ENCODE assay signal across 21 cellular contexts in the genomic region with DNA sequence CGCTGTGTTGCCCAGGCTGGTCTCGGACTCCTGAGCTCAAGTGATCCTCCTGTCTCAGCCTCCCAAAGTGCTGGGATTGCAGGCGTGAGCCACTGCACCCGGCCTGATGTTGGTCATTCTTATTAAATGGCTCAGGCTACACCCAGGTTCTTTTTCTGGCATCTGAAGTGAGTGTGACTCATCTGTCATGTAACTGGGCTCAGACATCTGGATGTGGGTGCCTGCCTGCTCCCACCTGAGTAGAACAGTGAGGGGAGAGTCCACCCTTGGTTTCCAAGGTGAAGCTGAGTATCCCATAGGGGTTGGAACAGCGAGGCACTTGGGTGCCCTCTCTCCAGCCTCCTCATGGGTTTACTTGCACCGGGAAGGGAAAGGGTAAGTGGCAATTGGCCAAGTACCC. TPM values are rescaled to one million over a fixed set of nuclear protein-coding genes. Genes with fewer than 3 reads are reported as not detected.
DNase-seq lines count a peak whose midpoint lies in the region; ATAC-seq, FAIRE-seq and TF ChIP-seq lines count a peak whose summit lies in the region.
"Had no signal": no experiment of that assay in that cellular context is flagged by ENCODE, and none has a peak within 500 bp of the region (broad histone marks: within the 10 kb centered on the region; RNA-seq: fewer than 3 reads in every experiment).

No MANE protein-coding gene starts in this region.

- H3K27me3 Mint-ChIP-seq in activated naive CD4-positive, alpha-beta T cell treated with anti-CD3 and anti-CD28 coated beads, Interleukin-2, amount 10 ng/mL, durations not matched to agents 7 days and 5 days: peaks cover 69% of the 10 kb centered on the region

- H3K4me3 ChIP-seq in RWPE2 (ENCODE audit: severe bottlenecking): no peak overlapping the region
- H3K4me3 ChIP-seq: HAP-1, PC-9 had no signal

- FAIRE-seq in HTR-8/SVneo (lab: Jason Lieb, UNC): no peak
- FAIRE-seq: GM12892 had no signal

- CTCF ChIA-PET in activated naive CD4-positive, alpha-beta T cell treated with anti-CD3 and anti-CD28 coated beads, Interleukin-2, amount 10 ng/mL, durations not matched to agents 7 days and 5 days (lab: Charles Lee): no interaction called here

- H3K27me3 ChIP-seq in RWPE2 (ENCODE audit: insufficient read depth, poor library complexity, severe bottlenecking) (no peaks in the 10 kb centered on the region), foreskin keratinocyte (no peaks in the 10 kb centered on the region)

- H3K36me3 ChIP-seq in RWPE2 (ENCODE audit: low read depth): no peaks in the 10 kb centered on the region
- H3K36me3 ChIP-seq: HAP-1 had no signal

- H3K36me3 Mint-ChIP-seq in activated naive CD4-positive, alpha-beta T cell treated with anti-CD3 and anti-CD28 coated beads, Interleukin-2, amount 10 ng/mL, durations not matched to agents 7 days and 5 days: no peaks in the 10 kb centered on the region
- H3K36me3 Mint-ChIP-seq: CD4-positive, CD25-positive, alpha-beta regulatory T cell had no signal

- H3K4me1 Mint-ChIP-seq in activated naive CD4-positive, alpha-beta T cell treated with anti-CD3 and anti-CD28 coated beads, Interleukin-2, amount 10 ng/mL, durations not matched to agents 7 days and 5 days: no peaks in the 10 kb centered on the region
- H3K4me1 Mint-ChIP-seq: CD4-positive, CD25-positive, alpha-beta regulatory T cell had no signal

- TF ChIP-seq CTCF in RWPE2 (IDR thresholded peaks at IDR 0.05; ENCODE audit: poor library complexity, severe bottlenecking) (no peak), foreskin keratinocyte (conservative IDR thresholded peaks at IDR 0.05) (no peak)

- peak; percentile 58 for DNase-seq in Daoy (ENCODE audit: low read depth)
- peak; percentile 6 for DNase-seq in HTR-8/SVneo (ENCODE audit: insufficient read length, low spot score)
- DNase-seq in RWPE2 (ENCODE audit: low spot score): no peak
- no peak for DNase-seq in foreskin keratinocyte
- no peak for DNase-seq in glomerular visceral epithelial cell (ENCODE audit: extremely low spot score)
- DNase-seq in NK-92 treated with Interleukin-12 subunit alpha and Interleukin-12 subunit beta, amount 100 ng/mL, for 24 hours (lab: John Stamatoyannopoulos, UW): no peak
- no peak for DNase-seq in activated naive CD4-positive, alpha-beta T cell treated with anti-CD3 and anti-CD28 coated beads, Interleukin-2, amount 10 ng/mL, durations not matched to agents 7 days and 5 days
- DNase-seq: Caco-2; CD4-positive, CD25-positive, alpha-beta regulatory T cell; KBM-7; NCI-H1048; NCI-H1436 treated with DMSO at 0.1 percent for 48 hours; NCI-H2081; NCI-H774; PC-9; SIG-M5 had no signal

- peak; percentile 82 for ATAC-seq in RWPE2 (ENCODE audit: low read depth)
- ATAC-seq in foreskin keratinocyte: peak; percentile 44
- no peak for ATAC-seq in HG03025 (IDR thresholded peaks at IDR 0.05; ENCODE audit: low FRiP score, unreplicated experiment)

- H3K4me1 ChIP-seq in RWPE2 (ENCODE audit: insufficient read depth, poor library complexity, severe bottlenecking) (peaks cover 8% of the 10 kb centered on the region), foreskin keratinocyte (no peaks in the 10 kb centered on the region)
- H3K4me1 ChIP-seq: Caco-2, HAP-1 had no signal

- H3K27ac ChIP-seq in RWPE2 (ENCODE audit: poor library complexity, severe bottlenecking): no peak overlapping the region
- H3K27ac ChIP-seq in foreskin keratinocyte: no peak overlapping the region
- H3K27ac ChIP-seq: PC-9 had no signal

- no peaks in the 10 kb centered on the region for H3K9me3 ChIP-seq in RWPE2 (ENCODE audit: severe bottlenecking)
- H3K9me3 ChIP-seq: Caco-2, HAP-1 had no signal

- H3K27ac Mint-ChIP-seq in activated naive CD4-positive, alpha-beta T cell treated with anti-CD3 and anti-CD28 coated beads, Interleukin-2, amount 10 ng/mL, durations not matched to agents 7 days and 5 days: no peak overlapping the region
- H3K27ac Mint-ChIP-seq: B cell; CD4-positive, CD25-positive, alpha-beta regulatory T cell; T-helper 1 cell treated with Interleukin-12 subunit alpha and Interleukin-12 subunit beta and Interleukin-4 antibody, amounts not matched to agents 30 μg/mL and 1 μg/mL, for 36 hours had no signal

- no peaks in the 10 kb centered on the region for H3K9me3 Mint-ChIP-seq in activated naive CD4-positive, alpha-beta T cell treated with anti-CD3 and anti-CD28 coated beads, Interleukin-2, amount 10 ng/mL, durations not matched to agents 7 days and 5 days
- H3K9me3 Mint-ChIP-seq: T-helper 1 cell treated with Interleukin-12 subunit alpha and Interleukin-12 subunit beta and Interleukin-4 antibody, amounts not matched to agents 30 μg/mL and 1 μg/mL, for 36 hours had no signal

- no peak overlapping the region for H3K4me3 Mint-ChIP-seq in activated naive CD4-positive, alpha-beta T cell treated with anti-CD3 and anti-CD28 coated beads, Interleukin-2, amount 10 ng/mL, durations not matched to agents 7 days and 5 days
- H3K4me3 Mint-ChIP-seq: B cell; CD4-positive, CD25-positive, alpha-beta regulatory T cell; T-helper 1 cell treated with Interleukin-12 subunit alpha and Interleukin-12 subunit beta and Interleukin-4 antibody, amounts not matched to agents 30 μg/mL and 1 μg/mL, for 36 hours had no signal

RNA-seq across cellular contexts. Expression of gene EIF3D, which starts 36.7 kb away (rescaled TPM):
- total RNA-seq in Daoy (2014; rRNA removed; shearing (Covaris generic)): 519 and 532 TPM in 2 replicates
- 264 and 268 TPM in 2 replicates for total RNA-seq in foreskin keratinocyte
- 258 and 261 TPM in 2 replicates for polyA plus RNA-seq in foreskin keratinocyte

RNA-seq across cellular contexts. Expression of gene FOXRED2, which starts 58.8 kb away (rescaled TPM):
- 3.6 and 4.5 TPM in 2 replicates for total RNA-seq in Daoy (2014; rRNA removed; shearing (Covaris generic))
- total RNA-seq in foreskin keratinocyte: 5.7 and 6.2 TPM in 2 replicates
- 2.5 and 3.2 TPM in 2 replicates for polyA plus RNA-seq in foreskin keratinocyte

Comparison
In these comparisons a context has a peak if more than half of its experiments do, and no peak if none do; other contexts are left out.
1. DNase-seq: peak in Daoy (single experiment) and HTR-8/SVneo (single experiment); none in RWPE2 (single experiment), foreskin keratinocyte (0 of 2), glomerular visceral epithelial cell (single experiment), NK-92 treated with Interleukin-12 subunit alpha and Interleukin-12 subunit beta, amount 100 ng/mL, for 24 hours (single experiment) and activated naive CD4-positive, alpha-beta T cell treated with anti-CD3 and anti-CD28 coated beads, Interleukin-2, amount 10 ng/mL, durations not matched to agents 7 days and 5 days (single experiment).